ENCODE assay signal across 8 cellular contexts in the genomic region with DNA sequence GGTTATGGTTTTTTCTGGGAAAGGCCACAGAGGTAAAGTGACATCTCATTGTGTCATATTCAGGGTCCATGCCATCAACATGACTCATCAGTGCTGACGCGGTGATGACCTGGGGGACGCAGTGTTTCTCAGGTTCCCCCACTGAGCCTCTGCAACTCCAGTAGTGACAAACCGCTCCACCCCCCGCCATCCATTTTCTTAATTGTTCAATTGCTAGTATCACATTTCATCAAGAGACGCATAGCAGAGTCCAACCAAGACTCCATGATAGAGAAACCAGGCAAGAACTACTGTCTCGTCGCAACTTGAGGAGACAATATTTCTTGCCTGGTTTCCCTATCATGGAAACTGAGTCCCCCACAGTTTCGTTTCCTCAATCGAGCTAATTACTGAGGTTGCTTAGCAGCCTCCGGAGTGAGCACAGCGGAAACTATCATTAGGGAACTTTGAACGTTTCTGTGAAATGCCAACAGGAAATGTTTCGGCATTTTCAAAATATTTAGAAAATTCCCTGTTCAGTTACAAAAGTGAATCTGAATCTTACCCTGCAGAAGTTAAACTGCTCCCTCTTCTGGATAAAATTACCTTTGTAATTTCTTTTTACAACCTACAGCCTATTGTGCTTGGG. TPM values are rescaled to one million over a fixed set of nuclear protein-coding genes. Genes with fewer than 3 reads are reported as not detected.
DNase-seq lines count a peak whose midpoint lies in the region; ATAC-seq and TF ChIP-seq lines count a peak whose summit lies in the region.

No MANE protein-coding gene starts in this region.

- H3K79me2 ChIP-seq in Karpas-422 (ENCODE audit: low read length) = no peaks in the 10 kb centered on the region

- no peaks in the 10 kb centered on the region for H4K20me1 ChIP-seq in Karpas-422 (ENCODE audit: insufficient read depth, low read depth, low read length)

- peak overlapping the region; percentile 71 for H3K9ac ChIP-seq in Karpas-422 (ENCODE audit: low read length)

- H3K9me3 ChIP-seq in Karpas-422 (ENCODE audit: low read length) = no peaks in the 10 kb centered on the region
- H3K9me3 ChIP-seq in right lobe of liver = no peaks in the 10 kb centered on the region

- peak; percentile 23; the same call in 1 of the 3 replicates for TF ChIP-seq CTCF in GM12872 (IDR thresholded peaks at IDR 0.05; ENCODE audit: insufficient read depth, low read depth, low read length)
- no peak for TF ChIP-seq CTCF in WI38 (IDR thresholded peaks at IDR 0.05; ENCODE audit: low read depth, low read length)
- peak; percentile 40 to 55 (median 44) for TF ChIP-seq CTCF in right lobe of liver (IDR thresholded peaks at IDR 0.05)

- peak; percentile 17 for TF ChIP-seq POLR2A in right lobe of liver (IDR thresholded peaks at IDR 0.05)

- peak; percentile 32 to 52 (median 36) for ATAC-seq in right lobe of liver
- no peak for ATAC-seq in GM18867 (IDR thresholded peaks at IDR 0.05; ENCODE audit: unreplicated experiment)

- no peaks in the 10 kb centered on the region for H3K36me3 ChIP-seq in Karpas-422 (ENCODE audit: insufficient read depth, low read length)
- H3K36me3 ChIP-seq in right lobe of liver = no peaks in the 10 kb centered on the region

- intact Hi-C loops in right lobe of liver (cut with DNase I) = no loop called here

- H3K27ac ChIP-seq in Karpas-422 (ENCODE audit: low read length) (peak overlapping the region; percentile 93), right lobe of liver (peak overlapping the region; percentile 23 to 81 (median 49))

- H3K4me3 ChIP-seq in Karpas-422 (ENCODE audit: low read length) (peak overlapping the region; percentile 57), WI38 (ENCODE audit: low read depth, low read length) (peak overlapping the region; percentile 53), right lobe of liver (peak overlapping the region in 2 of 3 donors; percentile 19 to 23)

- H3K4me1 ChIP-seq in Karpas-422 (ENCODE audit: low read length) (peaks cover 49% of the 10 kb centered on the region), right lobe of liver (peaks cover 0 to 25% (median 0%) of the 10 kb centered on the region in 4 donors)

- peak; percentile 88 for DNase-seq in Karpas-422
- peak; percentile 51 for DNase-seq in central memory CD4-positive, alpha-beta T cell
- peak in 1 of 3 donors; percentile 64 for DNase-seq in right lobe of liver
- peak; percentile 70 for DNase-seq in stimulated activated CD8-positive, alpha-beta memory T cell treated with anti-CD3 and anti-CD28 coated beads, Interleukin-12 subunit alpha, Interleukin-12 subunit beta, amount 100 ng/mL, for 4 hours (ENCODE audit: low read depth)
- DNase-seq in NCI-H345 (lab: John Stamatoyannopoulos, UW) = no peak

- peak overlapping the region; percentile 81 for H3K4me2 ChIP-seq in Karpas-422 (ENCODE audit: low read depth, low read length, poor library complexity, severe bottlenecking)

- peak overlapping the region; percentile 0; the same call in 1 of the 2 replicates for H2AFZ ChIP-seq in Karpas-422 (ENCODE audit: low read length)

- 14% methylated on average over 14 of the region's 14 CpGs for WGBS in right lobe of liver (ENCODE audit: insufficient coverage, low coverage, low lambda C conversion rate, missing lambda C conversion rate)

- H3K9me2 ChIP-seq in Karpas-422 (replicated peaks; ENCODE audit: insufficient read depth, low read length) = no peaks in the 10 kb centered on the region

- no peaks in the 10 kb centered on the region for H3K27me3 ChIP-seq in Karpas-422 (ENCODE audit: low read length)
- no peaks in the 10 kb centered on the region for H3K27me3 ChIP-seq in right lobe of liver

RNA-seq across cellular contexts. Expression of a gene that starts 12.2 kb away (rescaled TPM):
- total RNA-seq in Karpas-422 (2014; rRNA removed; shearing (Covaris generic); ENCODE audit: low replicate concordance) = 0.22 TPM in 1 of 2 replicates, not detected in the other
- 10 to 100 TPM in 5 of 6 experiments, 1 to 10 TPM in 1; 7.2 to 44.6 (median 25.2) TPM for total RNA-seq in right lobe of liver

RNA-seq across cellular contexts. Expression of a gene that starts 49.2 kb away (rescaled TPM):
- total RNA-seq in Karpas-422 (2014; rRNA removed; shearing (Covaris generic); ENCODE audit: low replicate concordance) = 55.6 and 107 TPM in 2 replicates
- 10 to 100 TPM in 1 of 6 experiments, 1 to 10 TPM in 5; 1.8 to 19.0 (median 4.6) TPM for total RNA-seq in right lobe of liver
